In the genomic region with DNA sequence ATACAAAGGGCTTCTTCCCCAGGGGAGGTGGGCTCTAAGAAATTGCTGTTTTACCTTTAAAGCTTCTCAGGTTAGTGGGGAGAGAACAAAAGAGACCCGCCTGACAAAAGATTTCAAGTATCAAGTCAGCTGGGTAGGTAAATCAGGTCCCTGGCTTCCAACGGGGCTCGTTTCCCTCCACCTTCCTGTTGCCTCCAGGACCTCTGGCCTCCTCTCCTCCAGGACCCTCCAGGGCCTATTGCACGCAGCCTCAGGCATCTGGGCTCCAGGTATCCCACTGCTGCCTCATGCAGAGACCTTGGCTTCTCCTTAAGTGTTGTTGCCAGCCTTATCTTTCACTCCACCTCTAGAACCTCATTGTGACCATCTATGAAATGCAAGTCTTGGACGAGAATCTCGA, we compare ENCODE assay signal across 13 cellular contexts. TPM values are rescaled to one million over a fixed set of nuclear protein-coding genes. Genes with fewer than 3 reads are reported as not detected.
DNase-seq lines count a peak whose midpoint lies in the region; ATAC-seq and TF ChIP-seq lines count a peak whose summit lies in the region.
"Had no signal": no experiment of that assay in that cellular context is flagged by ENCODE, and none has a peak within 500 bp of the region (broad histone marks: within the 10 kb centered on the region; RNA-seq: fewer than 3 reads in every experiment).

No MANE protein-coding gene starts in this region.

- H3F3A ChIP-seq in SK-N-SH (replicated peaks; ENCODE audit: insufficient read depth), result peaks cover 12% of the 10 kb centered on the region
- H3F3A ChIP-seq in PC-9 (ENCODE audit: insufficient read depth, low read depth), result peaks cover 7% of the 10 kb centered on the region; the same call in 1 of the 2 replicates

- no peak overlapping the region; the same call in 1 of the 2 replicates for H3K4ac ChIP-seq in IMR-90 (ENCODE audit: low read depth, low read length)

- no peak overlapping the region for H2BK5ac ChIP-seq in IMR-90 (ENCODE audit: low read depth, low read length, poor library complexity, severe bottlenecking)

- CTCF ChIA-PET in SK-N-SH (lab: Yijun Ruan, JAX), result interaction anchor here (0.9 to 4.8 kb wide), 4 partner anchors 14 to 164 kb away, joined by 4 to 28 read pairs (median 4); a partner anchor contains a TSS
- CTCF ChIA-PET in IMR-90 (lab: Yijun Ruan, JAX), result no interaction called here
- CTCF ChIA-PET in PC-9 (lab: Charles Lee), result no interaction called here

- H2BK15ac ChIP-seq in IMR-90 (ENCODE audit: low read depth, low read length), result no peak overlapping the region

- H3K36me3 ChIP-seq in SK-N-SH (replicated peaks in 1 of 2; ENCODE audit: control insufficient read depth in 1 of 2, insufficient read depth in 2 of 2, low read length in 1 of 2), result peaks cover 0 to 2% of the 10 kb centered on the region in 2 experiments
- H3K36me3 ChIP-seq in IMR-90 (ENCODE audit: control insufficient read depth, insufficient read depth, low read length), result peaks cover 30% of the 10 kb centered on the region
- no peaks in the 10 kb centered on the region for H3K36me3 ChIP-seq in body of pancreas (replicated peaks in 1 of 2; ENCODE audit: insufficient read depth in 1 of 2, low read depth in 2 of 2)
- no peaks in the 10 kb centered on the region for H3K36me3 ChIP-seq in PC-9 (ENCODE audit: low read depth)

- no peak overlapping the region for H2AK9ac ChIP-seq in IMR-90 (replicated peaks; ENCODE audit: low read depth, low read length, poor library complexity)

- ATAC-seq in SK-N-SH treated with all-trans-retinoic acid at 6 μM for 48 hours, result no peak
- no peak for ATAC-seq in IMR-90 (ENCODE audit: low read depth)
- no peak for ATAC-seq in body of pancreas
- ATAC-seq: gastroesophageal sphincter, left lobe of liver had no signal

- H3K23ac ChIP-seq in IMR-90 (ENCODE audit: low read depth, low read length), result no peak overlapping the region

- peak overlapping the region; percentile 95; the same call in 1 of the 2 replicates for H3K4me2 ChIP-seq in SK-N-SH
- peak overlapping the region; percentile 87 for H3K4me2 ChIP-seq in IMR-90 (ENCODE audit: low read depth, low read length)
- no peak overlapping the region for H3K4me2 ChIP-seq in PC-9

- H3K4me1 ChIP-seq in SK-N-SH (ENCODE audit: control insufficient read depth in 1 of 2, insufficient read depth in 2 of 2, low read depth in 1 of 2, low read length in 1 of 2) (peaks cover 10 to 25% of the 10 kb centered on the region in 2 experiments; a peak in 2 of 4 replicates), IMR-90 (ENCODE audit: control insufficient read depth, insufficient read depth, low read length) (peaks cover 22% of the 10 kb centered on the region), body of pancreas (peaks cover 63% of the 10 kb centered on the region), PC-9 (replicated peaks; ENCODE audit: insufficient read depth) (no peaks in the 10 kb centered on the region)

- peaks cover 25% of the 10 kb centered on the region for H3K9me1 ChIP-seq in IMR-90 (ENCODE audit: insufficient read depth, low read length)

- in situ Hi-C loops in IMR-90 (cut with MboI; ENCODE audit: low sequenced_read_pairs), result no loop called here

- TF ChIP-seq RAD21 in SK-N-SH (IDR thresholded peaks at IDR 0.05; ENCODE audit: low read length) (no peak), IMR-90 (IDR thresholded peaks at IDR 0.05; ENCODE audit: low read length) (no peak)

- no peak overlapping the region for H2AK5ac ChIP-seq in IMR-90 (ENCODE audit: low read depth, low read length)

- 0 out of 2 replicates have a peak overlapping the region, but pooled peaks have one; percentile 20 for H3K14ac ChIP-seq in IMR-90 (replicated peaks; ENCODE audit: low read depth, low read length)

- H3K9ac ChIP-seq in SK-N-SH, result no peak overlapping the region
- H3K9ac ChIP-seq in IMR-90 (ENCODE audit: low read depth, low read length), result peak overlapping the region; percentile 91

- POLR2A ChIA-PET in SK-N-SH (lab: Yijun Ruan, JAX) (no interaction called here), IMR-90 (lab: Charles Lee; ENCODE audit: unreplicated experiment) (no interaction called here), PC-9 (lab: Charles Lee; ENCODE audit: unreplicated experiment) (no interaction called here)

- H3K79me1 ChIP-seq in IMR-90 (ENCODE audit: low read depth in 1 of 2, low read length in 2 of 2), result peaks cover 0 to 71% of the 10 kb centered on the region in 2 experiments; a peak in 2 of 4 replicates

- no peak overlapping the region for H2BK120ac ChIP-seq in IMR-90 (ENCODE audit: low read depth, low read length)

- no peak overlapping the region for H4K8ac ChIP-seq in IMR-90 (ENCODE audit: low read depth in 2 of 2, low read length in 2 of 2)

- H3K4me3 ChIP-seq in SK-N-SH (ENCODE audit: low read depth in 2 of 2, low read length in 1 of 2), result peak overlapping the region in 1 of 2 experiments; percentile 62; a peak in 1 of 4 replicates
- H3K4me3 ChIP-seq in IMR-90 (ENCODE audit: insufficient read depth, low read depth, low read length), result peak overlapping the region; percentile 92; the same call in 1 of the 2 replicates
- H3K4me3 ChIP-seq in body of pancreas, result peak overlapping the region in 1 of 2 donors; percentile 83
- H3K4me3 ChIP-seq in PC-9, result no peak overlapping the region

- no peak for TF ChIP-seq CTCF in SK-N-SH (IDR thresholded peaks at IDR 0.05)
- TF ChIP-seq CTCF in IMR-90 (conservative IDR thresholded peaks at IDR 0.05; ENCODE audit: low read depth, low read length), result no peak
- TF ChIP-seq CTCF in body of pancreas (IDR thresholded peaks at IDR 0.05), result no peak
- TF ChIP-seq CTCF in PC-9 (conservative IDR thresholded peaks at IDR 0.05), result no peak

- H4K91ac ChIP-seq in IMR-90 (ENCODE audit: insufficient read depth, low read depth, low read length), result no peak overlapping the region

- no peak for DNase-seq in SK-N-SH
- DNase-seq in IMR-90, result no peak
- DNase-seq in body of pancreas, result peak in 1 of 4 donors; percentile 17
- peak; percentile 18 for DNase-seq in posterior vena cava (ENCODE audit: low spot score)
- DNase-seq in LoVo (ENCODE audit: low spot score), result no peak
- no peak for DNase-seq in NCI-H187 (lab: John Stamatoyannopoulos, UW)
- no peak for DNase-seq in PC-9
- DNase-seq: DMS53, NCI-H226, testis had no signal

- no peak overlapping the region for H2BK20ac ChIP-seq in IMR-90 (ENCODE audit: low read depth, low read length)

- H3K79me2 ChIP-seq in SK-N-SH (ENCODE audit: insufficient read depth) (peaks cover 78% of the 10 kb centered on the region), PC-9 (ENCODE audit: low read depth) (no peaks in the 10 kb centered on the region)

- intact Hi-C loops in IMR-90 (cut with micrococcal nuclease), result no loop called here
- intact Hi-C loops in body of pancreas (cut with DNase I), result loop anchor here (5.0 kb wide), 1 partner anchor 43 kb away; no protein-coding TSS in a partner anchor
- intact Hi-C loops in posterior vena cava (cut with DNase I), result no loop called here
- intact Hi-C loops in PC-9 (cut with micrococcal nuclease; ENCODE audit: unreplicated experiment), result no loop called here

- no peak overlapping the region for H3K56ac ChIP-seq in IMR-90 (ENCODE audit: extremely low read depth, insufficient read depth, low read length)

- H2AFZ ChIP-seq in SK-N-SH (ENCODE audit: low read depth) (no peak overlapping the region), IMR-90 (replicated peaks; ENCODE audit: low read length, poor library complexity) (no peak overlapping the region), PC-9 (no peak overlapping the region)

- H3K18ac ChIP-seq in IMR-90 (ENCODE audit: low read depth, low read length), result no peak overlapping the region

- TF ChIP-seq EP300 in SK-N-SH (IDR thresholded peaks at IDR 0.05; ENCODE audit: borderline replicate concordance in 1 of 2, low read depth in 1 of 2, low read length in 1 of 2), result no peak

- no peaks in the 10 kb centered on the region for H3K9me3 ChIP-seq in SK-N-SH
- H3K9me3 ChIP-seq in IMR-90 (ENCODE audit: control insufficient read depth, insufficient read depth, low read length), result no peaks in the 10 kb centered on the region
- H3K9me3 ChIP-seq in body of pancreas, result no peaks in the 10 kb centered on the region
- no peaks in the 10 kb centered on the region for H3K9me3 ChIP-seq in PC-9 (ENCODE audit: insufficient read depth, low read depth)
- H3K9me3 ChIP-seq: gastroesophageal sphincter, testis had no signal

- BruUV-seq in IMR-90 (replicated peaks; lab: Mats Ljungman, UMichigan) (no TSS peak), PC-9 (replicated peaks; lab: Mats Ljungman, UMichigan) (no TSS peak)

- dilution Hi-C loops in IMR-90 (cut with HindIII; ENCODE audit: low sequenced_read_pairs, unreplicated experiment), result no loop called here

- H4K20me1 ChIP-seq in SK-N-SH (ENCODE audit: insufficient read depth) (peaks cover 59% of the 10 kb centered on the region), IMR-90 (ENCODE audit: insufficient read depth, low read length) (peaks cover 71% of the 10 kb centered on the region), PC-9 (ENCODE audit: insufficient read depth) (no peaks in the 10 kb centered on the region)

- no peak overlapping the region for H4K5ac ChIP-seq in IMR-90 (ENCODE audit: low read depth, low read length)

- no peaks in the 10 kb centered on the region for H3K27me3 ChIP-seq in SK-N-SH (ENCODE audit: insufficient read depth)
- H3K27me3 ChIP-seq in IMR-90 (ENCODE audit: control insufficient read depth, insufficient read depth, low read length), result no peaks in the 10 kb centered on the region
- H3K27me3 ChIP-seq in body of pancreas, result no peaks in the 10 kb centered on the region
- H3K27me3 ChIP-seq in PC-9 (ENCODE audit: insufficient read depth, low read depth), result no peaks in the 10 kb centered on the region
- H3K27me3 ChIP-seq: gastroesophageal sphincter, testis had no signal

- no peak for TF ChIP-seq POLR2A in IMR-90 (IDR thresholded peaks at IDR 0.05; ENCODE audit: low read depth, low read length)
- TF ChIP-seq POLR2A in body of pancreas (IDR thresholded peaks at IDR 0.05), result no peak

- H3K27ac ChIP-seq in SK-N-SH (ENCODE audit: low read depth in 2 of 2, low read length in 1 of 2) (peak overlapping the region in 1 of 2 experiments; percentile 11; a peak in 1 of 4 replicates), IMR-90 (ENCODE audit: insufficient read depth, low read length) (no peak overlapping the region), body of pancreas (peak overlapping the region in 3 of 4 donors; percentile 75 to 96 (median 93)), PC-9 (no peak overlapping the region)
- H3K27ac ChIP-seq: testis had no signal

- WGBS in SK-N-SH (ENCODE audit: low lambda C conversion rate), result 96% methylated on average over 6 of the region's 6 CpGs
- 100% methylated on average over 2 of the region's 6 CpGs; no CpG with 5 or more reads in 1 of the 2 experiments for WGBS in IMR-90 (ENCODE audit: extremely low coverage in 2 of 2, insufficient read length in 1 of 2), 2 experiments
- 47 to 54% methylated on average over 6 of the region's 6 CpGs for WGBS in body of pancreas, 2 donors

- H3K9me2 ChIP-seq in SK-N-SH (no peaks in the 10 kb centered on the region), PC-9 (ENCODE audit: insufficient read depth) (no peaks in the 10 kb centered on the region)

RNA-seq across cellular contexts. Expression of a gene that starts 2.9 kb away (rescaled TPM):
- polyA plus RNA-seq in SK-N-SH (2012; rRNA removed), result 40.3 and 57.2 TPM in 2 replicates
- polyA plus RNA-seq in SK-N-SH (2012; cell fraction: cytosol; rRNA removed), result 50.0 and 53.3 TPM in 2 replicates
- polyA plus RNA-seq in SK-N-SH (2012; cell fraction: nucleus; rRNA removed), result 47.8 and 56.3 TPM in 2 replicates
- 134 and 252 TPM in 2 replicates for total RNA-seq in IMR-90 (2012; rRNA removed)
- 181 and 211 TPM in 2 replicates for polyA plus RNA-seq in IMR-90 (2012; rRNA removed)
- 221 and 286 TPM in 2 replicates for polyA plus RNA-seq in IMR-90 (2012; cell fraction: cytosol; rRNA removed)
- 248 and 274 TPM in 2 replicates for polyA plus RNA-seq in IMR-90 (2012; cell fraction: nucleus; rRNA removed; ENCODE audit: low replicate concordance)
- total RNA-seq in body of pancreas, result 100 to 1,000 TPM; 147 to 158 TPM
- total RNA-seq in posterior vena cava, result 10 to 100 TPM; 20.1 to 26.8 TPM
- 21.0 and 21.9 TPM in 2 replicates for total RNA-seq in PC-9 (2021)

Comparison
In these comparisons a context has a peak if more than half of its experiments do, and no peak if none do; other contexts are left out.
1. H3K27ac ChIP-seq: peak in body of pancreas (3 of 4); none in IMR-90 (single experiment) and PC-9 (single experiment).